8 cellular contexts compared by ENCODE assay signal in genomic region chr3:53846134-53846850, GRCh38. TPM values are rescaled to one million over a fixed set of nuclear protein-coding genes. Genes with fewer than 3 reads are reported as not detected.
DNase-seq lines count a peak whose midpoint lies in the region; ATAC-seq and TF ChIP-seq lines count a peak whose summit lies in the region.

Gene CHDH (minus strand): TSS chr3:53846419. CDS start chr3:53824008, 22,411 bp downstream.
Gene IL17RB (plus strand): TSS chr3:53846568. CDS start chr3:53846589, 21 bp downstream.

- no peaks in the 10 kb centered on the region for H3K9me3 Mint-ChIP-seq in Calu3 (ENCODE audit: low read depth, unreplicated experiment)
- H3K9me3 Mint-ChIP-seq in activated B cell treated with CpG ODN at 0.5 μM for 24 hours, result no peaks in the 10 kb centered on the region
- no peaks in the 10 kb centered on the region for H3K9me3 Mint-ChIP-seq in natural killer cell

- intact Hi-C loops in Calu3 (cut with micrococcal nuclease; ENCODE audit: unreplicated experiment) (no loop called here), activated B cell treated with CpG ODN at 0.5 μM for 24 hours (cut with micrococcal nuclease) (no loop called here), natural killer cell (cut with micrococcal nuclease) (no loop called here)

- H3K36me3 Mint-ChIP-seq in Calu3 (ENCODE audit: insufficient read depth, unreplicated experiment) (peaks cover 32% of the 10 kb centered on the region), activated B cell treated with CpG ODN at 0.5 μM for 24 hours (ENCODE audit: low read depth) (no peaks in the 10 kb centered on the region), natural killer cell (no peaks in the 10 kb centered on the region)

- no TSS peak for BruUV-seq in Calu3 (replicated peaks; lab: Mats Ljungman, UMichigan)

- H3K27me3 ChIP-seq in HL-60 (ENCODE audit: insufficient read depth, poor library complexity, severe bottlenecking), result peaks cover 26% of the 10 kb centered on the region

- no peak within 1 kb of the TSS for H3K27ac ChIP-seq in HL-60 (replicated peaks)

- no peaks in the 10 kb centered on the region for H3K27me3 Mint-ChIP-seq in Calu3 (ENCODE audit: unreplicated experiment)
- H3K27me3 Mint-ChIP-seq in activated B cell treated with CpG ODN at 0.5 μM for 24 hours, result peaks cover 29% of the 10 kb centered on the region
- peaks cover 51 to 55% of the 10 kb centered on the region in 2 donors for H3K27me3 Mint-ChIP-seq in natural killer cell (ENCODE audit: low read depth in 2 of 2)

- TF ChIP-seq CTCF in Calu3 (IDR thresholded peaks at IDR 0.05; ENCODE audit: unreplicated experiment) (no peak), HL-60 (IDR thresholded peaks at IDR 0.05; ENCODE audit: insufficient read depth, low read length) (no peak), activated B cell treated with CpG ODN at 0.5 μM for 24 hours (IDR thresholded peaks at IDR 0.05) (no peak), fibroblast of pulmonary artery (IDR thresholded peaks at IDR 0.05; ENCODE audit: low read length, missing control alignments) (no peak), natural killer cell (IDR thresholded peaks at IDR 0.05) (no peak)

- ATAC-seq in GM19328 (IDR thresholded peaks at IDR 0.05; ENCODE audit: unreplicated experiment), result peak; percentile 41
- ATAC-seq in activated B cell treated with CpG ODN at 0.5 μM for 24 hours (ENCODE audit: low read depth), result peak; percentile 53
- peak in 1 of 3 donors; percentile 55 for ATAC-seq in natural killer cell

- POLR2A ChIA-PET in activated B cell treated with CpG ODN at 0.5 μM for 24 hours (lab: Charles Lee), result no interaction called here

- H3K4me1 Mint-ChIP-seq in Calu3 (ENCODE audit: low read depth, unreplicated experiment) (peaks cover 47% of the 10 kb centered on the region), activated B cell treated with CpG ODN at 0.5 μM for 24 hours (peaks cover 34% of the 10 kb centered on the region), natural killer cell (no peaks in the 10 kb centered on the region)

- CTCF ChIA-PET in Calu3 (lab: Charles Lee) (interaction anchor here (1.8 kb wide), 1 partner anchor 45 kb away, joined by 5 read pairs; the partner anchor contains the start of gene SELENOK), activated B cell treated with CpG ODN at 0.5 μM for 24 hours (lab: Charles Lee) (no interaction called here)

- H3K4me3 Mint-ChIP-seq in Calu3 (ENCODE audit: low read depth, unreplicated experiment) (peak within 1 kb of the TSS; percentile 59), activated B cell treated with CpG ODN at 0.5 μM for 24 hours (peak within 1 kb of the TSS; percentile 76), natural killer cell (peak within 1 kb of the TSS; percentile 58)

- H3K27ac Mint-ChIP-seq in Calu3 (ENCODE audit: unreplicated experiment), result peak within 1 kb of the TSS; percentile 83
- no peak within 1 kb of the TSS for H3K27ac Mint-ChIP-seq in activated B cell treated with CpG ODN at 0.5 μM for 24 hours
- no peak within 1 kb of the TSS for H3K27ac Mint-ChIP-seq in natural killer cell

- H3K4me3 ChIP-seq in HL-60 (replicated peaks; ENCODE audit: insufficient read depth, low read length) (peak within 1 kb of the TSS; percentile 43), fibroblast of pulmonary artery (replicated peaks; ENCODE audit: low read depth, low read length) (peak within 1 kb of the TSS; percentile 47)

- DNase-seq in Calu3, result peak; percentile 85
- peak in 1 of 2 experiments; percentile 10 for DNase-seq in HL-60 (ENCODE audit: low read depth in 1 of 2, low spot score in 1 of 2)
- DNase-seq in activated B cell treated with CpG ODN at 0.5 μM for 24 hours, result peak; percentile 31
- no peak for DNase-seq in fibroblast of pulmonary artery (ENCODE audit: low read depth)
- DNase-seq in natural killer cell, result no peak
- no peak for DNase-seq in stimulated activated naive CD4-positive, alpha-beta T cell treated with Interleukin-2 at 50 U/mL for 16 hours (lab: John Stamatoyannopoulos, UW)
- no peak for DNase-seq in SHP77 (lab: John Stamatoyannopoulos, UW)

RNA-seq across cellular contexts. Expression of gene CHDH, which starts in this region (rescaled TPM):
- total RNA-seq in Calu3 (2022) (24.9 and 28.5 TPM in 2 replicates), activated B cell treated with CpG ODN at 0.5 μM for 24 hours (3.4 and 6.0 TPM in 2 replicates), natural killer cell (1 to 10 TPM in 1 of 3 donors, under 1 TPM in 2; 0.02 to 1.6 (median 0.09) TPM)

RNA-seq across cellular contexts. Expression of gene IL17RB, which starts in this region (rescaled TPM):
- total RNA-seq in Calu3 (2022) (16.0 and 21.9 TPM in 2 replicates), activated B cell treated with CpG ODN at 0.5 μM for 24 hours (3.0 and 3.8 TPM in 2 replicates), natural killer cell (under 1 TPM in 1 of 3 donors, not detected in 2; 0.25 TPM)

Comparison
In these comparisons a context has a peak if more than half of its experiments do, and no peak if none do; other contexts are left out.
1. DNase-seq: peak in Calu3 (single experiment) and activated B cell treated with CpG ODN at 0.5 μM for 24 hours (single experiment); none in fibroblast of pulmonary artery (single experiment), natural killer cell (single experiment), stimulated activated naive CD4-positive, alpha-beta T cell treated with Interleukin-2 at 50 U/mL for 16 hours (single experiment) and SHP77 (0 of 2).
2. Peak in every context shown above with its lines, with median percentiles within 50 percentile points of each other: H3K4me3 Mint-ChIP-seq.